In genomic region chr22:47115921-47116320, GRCh38 we compare ENCODE assay signal across 28 cellular contexts.
"Had no signal": no experiment of that assay in that cellular context is flagged by ENCODE, and none has a peak within 500 bp of the region (broad histone marks: within the 10 kb centered on the region; RNA-seq: fewer than 3 reads in every experiment).

No MANE protein-coding gene starts in this region.

- H3K27ac Mint-ChIP-seq: activated CD4-positive, alpha-beta memory T cell treated with anti-CD3 and anti-CD28 coated beads, Interleukin-2, amount 10 ng/mL, durations not matched to agents 7 days and 5 days; activated CD8-positive, alpha-beta memory T cell treated with anti-CD3 and anti-CD28 coated beads, Interleukin-2, amount 10 ng/mL, durations not matched to agents 7 days and 5 days; activated naive CD8-positive, alpha-beta T cell; activated naive CD8-positive, alpha-beta T cell treated with anti-CD3 and anti-CD28 coated beads, Interleukin-2, amount 50 U/mL, for 24 hours had no signal

- H3K27me3 ChIP-seq: SJCRH30 had no signal

- H3K4me2 ChIP-seq: KMS-11 had no signal

- ATAC-seq: activated CD8-positive, alpha-beta memory T cell treated with anti-CD3 and anti-CD28 coated beads, Interleukin-2, amount 10 ng/mL, durations not matched to agents 7 days and 5 days; activated naive CD8-positive, alpha-beta T cell treated with anti-CD3 and anti-CD28 coated beads, Interleukin-2, amount 50 U/mL, for 24 hours; Panc1 had no signal

- H3K4me3 ChIP-seq: SJCRH30, SK-N-MC had no signal

- H3K4me1 ChIP-seq: SJCRH30 had no signal

- H3K27me3 Mint-ChIP-seq: activated CD4-positive, alpha-beta memory T cell treated with anti-CD3 and anti-CD28 coated beads, Interleukin-2, amount 10 ng/mL, durations not matched to agents 7 days and 5 days; activated CD8-positive, alpha-beta memory T cell treated with anti-CD3 and anti-CD28 coated beads, Interleukin-2, amount 10 ng/mL, durations not matched to agents 7 days and 5 days; activated naive CD4-positive, alpha-beta T cell treated with anti-CD3 and anti-CD28 coated beads, Interleukin-2, amount 10 ng/mL, durations not matched to agents 7 days and 5 days; activated naive CD8-positive, alpha-beta T cell; activated naive CD8-positive, alpha-beta T cell treated with anti-CD3 and anti-CD28 coated beads, Interleukin-2, amount 50 U/mL, for 24 hours had no signal

- H3K9me3 Mint-ChIP-seq: activated CD4-positive, alpha-beta memory T cell treated with anti-CD3 and anti-CD28 coated beads, Interleukin-2, amount 10 ng/mL, durations not matched to agents 7 days and 5 days; activated naive CD4-positive, alpha-beta T cell treated with anti-CD3 and anti-CD28 coated beads, Interleukin-2, amount 10 ng/mL, durations not matched to agents 7 days and 5 days; activated naive CD8-positive, alpha-beta T cell treated with anti-CD3 and anti-CD28 coated beads, Interleukin-2, amount 50 U/mL, for 24 hours had no signal

- H3K27ac ChIP-seq: KMS-11, SJCRH30, SK-N-MC, WERI-Rb-1 had no signal

- DNase-seq: activated CD4-positive, alpha-beta memory T cell treated with anti-CD3 and anti-CD28 coated beads, Interleukin-2, amount 10 ng/mL, durations not matched to agents 7 days and 5 days; activated CD4-positive, alpha-beta T cell treated with anti-CD3 and anti-CD28 coated beads for 1 hour; activated CD4-positive, alpha-beta T cell treated with anti-CD3 and anti-CD28 coated beads for 48 hours; activated CD4-positive, CD25-positive, alpha-beta regulatory T cell; activated CD8-positive, alpha-beta memory T cell treated with anti-CD3 and anti-CD28 coated beads for 24 hours; activated CD8-positive, alpha-beta memory T cell treated with anti-CD3 and anti-CD28 coated beads, Interleukin-2, amount 10 ng/mL, durations not matched to agents 7 days and 5 days; activated CD8-positive, alpha-beta memory T cell treated with anti-CD3 and anti-CD28 coated beads, Interleukin-2, amount 50 U/mL, for 48 hours; activated effector memory CD4-positive, alpha-beta T cell treated with Interleukin-2 at 50 U/mL for 16 hours; activated naive CD4-positive, alpha-beta T cell treated with anti-CD3 and anti-CD28 coated beads, Interleukin-2, amount 10 ng/mL, durations not matched to agents 7 days and 5 days; activated naive CD8-positive, alpha-beta T cell treated with anti-CD3 and anti-CD28 coated beads, Interleukin-2, amount 50 U/mL, for 24 hours; activated T-cell treated with anti-CD3 and anti-CD28 coated beads, Interleukin-2, amount 50 U/mL, for 48 hours; MM.1S; MV-4-11; NCI-H1092; NCI-H1436 treated with DMSO at 0.1 percent for 48 hours; NCI-H1694 treated with DMSO at 0.1 percent for 48 hours; NCI-H2029; NCI-H345; NCI-H510A; NCI-H526; NCI-H774; SJCRH30; T1000; WERI-Rb-1 had no signal

- H3K4me1 Mint-ChIP-seq: activated CD4-positive, alpha-beta memory T cell treated with anti-CD3 and anti-CD28 coated beads, Interleukin-2, amount 10 ng/mL, durations not matched to agents 7 days and 5 days; activated CD8-positive, alpha-beta memory T cell treated with anti-CD3 and anti-CD28 coated beads, Interleukin-2, amount 10 ng/mL, durations not matched to agents 7 days and 5 days; activated naive CD4-positive, alpha-beta T cell treated with anti-CD3 and anti-CD28 coated beads, Interleukin-2, amount 10 ng/mL, durations not matched to agents 7 days and 5 days; activated naive CD8-positive, alpha-beta T cell treated with anti-CD3 and anti-CD28 coated beads, Interleukin-2, amount 50 U/mL, for 24 hours had no signal

- H3K9me3 ChIP-seq: SJCRH30 had no signal

- H3K36me3 Mint-ChIP-seq: activated CD8-positive, alpha-beta memory T cell treated with anti-CD3 and anti-CD28 coated beads, Interleukin-2, amount 10 ng/mL, durations not matched to agents 7 days and 5 days; activated naive CD4-positive, alpha-beta T cell treated with anti-CD3 and anti-CD28 coated beads, Interleukin-2, amount 10 ng/mL, durations not matched to agents 7 days and 5 days had no signal

- H3K4me3 Mint-ChIP-seq: activated CD4-positive, alpha-beta memory T cell treated with anti-CD3 and anti-CD28 coated beads, Interleukin-2, amount 10 ng/mL, durations not matched to agents 7 days and 5 days; activated CD8-positive, alpha-beta memory T cell treated with anti-CD3 and anti-CD28 coated beads, Interleukin-2, amount 10 ng/mL, durations not matched to agents 7 days and 5 days; activated naive CD4-positive, alpha-beta T cell treated with anti-CD3 and anti-CD28 coated beads, Interleukin-2, amount 10 ng/mL, durations not matched to agents 7 days and 5 days; activated naive CD8-positive, alpha-beta T cell; activated naive CD8-positive, alpha-beta T cell treated with anti-CD3 and anti-CD28 coated beads, Interleukin-2, amount 50 U/mL, for 24 hours had no signal

- H3K36me3 ChIP-seq: SJCRH30, WERI-Rb-1 had no signal
